1 cellular context compared by ENCODE assay signal in genomic region chr5:138720840-138721239, GRCh38.
TF ChIP-seq lines count a peak whose summit lies in the region.

No MANE protein-coding gene starts in this region.

TF ChIP-seq in K562, 482 proteins besides CTCF, POLR2A, EP300 and RAD21 (continued from another document):
- no peak for TF ChIP-seq ZNF696 (CRISPR knock-in tag; conservative IDR thresholded peaks at IDR 0.05)
- TF ChIP-seq MTA3 (IDR thresholded peaks at IDR 0.05; ENCODE audit: borderline replicate concordance): no peak
- TF ChIP-seq THAP7 (CRISPR knock-in tag; IDR thresholded peaks at IDR 0.05): no peak
- TF ChIP-seq ZNF3 (CRISPR knock-in tag; IDR thresholded peaks at IDR 0.05): no peak
- no peak for TF ChIP-seq ZBTB7A (IDR thresholded peaks at IDR 0.05; ENCODE audit: borderline replicate concordance, control insufficient read depth, low read depth, low read length)
